1 cellular context compared by ENCODE assay signal in the genomic region with DNA sequence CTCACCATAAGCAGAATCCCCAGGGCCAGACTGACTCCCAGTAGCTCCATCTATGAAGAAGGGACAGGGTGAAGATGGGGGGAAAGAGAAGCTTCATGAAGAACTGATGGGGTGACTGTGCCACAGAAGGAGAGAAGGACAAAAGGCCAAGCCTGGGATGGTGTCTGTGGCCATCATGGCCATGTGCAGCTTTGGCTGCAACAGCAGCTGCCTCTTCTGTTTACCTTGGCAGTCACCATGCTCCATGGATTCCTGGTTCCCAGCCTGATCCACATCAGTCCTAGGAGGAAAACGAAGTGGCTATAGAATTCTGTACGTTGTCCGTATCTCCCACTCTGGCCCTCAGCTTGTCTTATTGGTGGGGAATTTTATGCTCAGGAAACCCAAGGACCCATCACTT.
TF ChIP-seq lines count a peak whose summit lies in the region.

No MANE protein-coding gene starts in this region.

TF ChIP-seq in GM23338, 12 proteins besides CTCF, POLR2A, EP300 and RAD21 (continued from another document):
- TF ChIP-seq, protein P1, sequence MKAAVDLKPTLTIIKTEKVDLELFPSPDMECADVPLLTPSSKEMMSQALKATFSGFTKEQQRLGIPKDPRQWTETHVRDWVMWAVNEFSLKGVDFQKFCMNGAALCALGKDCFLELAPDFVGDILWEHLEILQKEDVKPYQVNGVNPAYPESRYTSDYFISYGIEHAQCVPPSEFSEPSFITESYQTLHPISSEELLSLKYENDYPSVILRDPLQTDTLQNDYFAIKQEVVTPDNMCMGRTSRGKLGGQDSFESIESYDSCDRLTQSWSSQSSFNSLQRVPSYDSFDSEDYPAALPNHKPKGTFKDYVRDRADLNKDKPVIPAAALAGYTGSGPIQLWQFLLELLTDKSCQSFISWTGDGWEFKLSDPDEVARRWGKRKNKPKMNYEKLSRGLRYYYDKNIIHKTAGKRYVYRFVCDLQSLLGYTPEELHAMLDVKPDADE (IDR thresholded peaks at IDR 0.05) = no peak
- TF ChIP-seq CREB1 (CRISPR knock-in tag; IDR thresholded peaks at IDR 0.05; ENCODE audit: low read depth) (no peak), JUNB (IDR thresholded peaks at IDR 0.05; ENCODE audit: unreplicated experiment) (no peak), POLR2AphosphoS5 (IDR thresholded peaks at IDR 0.05; ENCODE audit: low read depth) (no peak), EZH2phosphoT487 (IDR thresholded peaks at IDR 0.05; ENCODE audit: unreplicated experiment) (no peak), NANOG (IDR thresholded peaks at IDR 0.05; ENCODE audit: borderline replicate concordance) (no peak), ZNF331 (CRISPR knock-in tag; IDR thresholded peaks at IDR 0.05; ENCODE audit: low read depth) (no peak), EZH2 (IDR thresholded peaks at IDR 0.05; ENCODE audit: low read depth, unreplicated experiment) (no peak), ZNF114 (CRISPR knock-in tag; IDR thresholded peaks at IDR 0.05) (no peak)
- TF ChIP-seq, protein P2, sequence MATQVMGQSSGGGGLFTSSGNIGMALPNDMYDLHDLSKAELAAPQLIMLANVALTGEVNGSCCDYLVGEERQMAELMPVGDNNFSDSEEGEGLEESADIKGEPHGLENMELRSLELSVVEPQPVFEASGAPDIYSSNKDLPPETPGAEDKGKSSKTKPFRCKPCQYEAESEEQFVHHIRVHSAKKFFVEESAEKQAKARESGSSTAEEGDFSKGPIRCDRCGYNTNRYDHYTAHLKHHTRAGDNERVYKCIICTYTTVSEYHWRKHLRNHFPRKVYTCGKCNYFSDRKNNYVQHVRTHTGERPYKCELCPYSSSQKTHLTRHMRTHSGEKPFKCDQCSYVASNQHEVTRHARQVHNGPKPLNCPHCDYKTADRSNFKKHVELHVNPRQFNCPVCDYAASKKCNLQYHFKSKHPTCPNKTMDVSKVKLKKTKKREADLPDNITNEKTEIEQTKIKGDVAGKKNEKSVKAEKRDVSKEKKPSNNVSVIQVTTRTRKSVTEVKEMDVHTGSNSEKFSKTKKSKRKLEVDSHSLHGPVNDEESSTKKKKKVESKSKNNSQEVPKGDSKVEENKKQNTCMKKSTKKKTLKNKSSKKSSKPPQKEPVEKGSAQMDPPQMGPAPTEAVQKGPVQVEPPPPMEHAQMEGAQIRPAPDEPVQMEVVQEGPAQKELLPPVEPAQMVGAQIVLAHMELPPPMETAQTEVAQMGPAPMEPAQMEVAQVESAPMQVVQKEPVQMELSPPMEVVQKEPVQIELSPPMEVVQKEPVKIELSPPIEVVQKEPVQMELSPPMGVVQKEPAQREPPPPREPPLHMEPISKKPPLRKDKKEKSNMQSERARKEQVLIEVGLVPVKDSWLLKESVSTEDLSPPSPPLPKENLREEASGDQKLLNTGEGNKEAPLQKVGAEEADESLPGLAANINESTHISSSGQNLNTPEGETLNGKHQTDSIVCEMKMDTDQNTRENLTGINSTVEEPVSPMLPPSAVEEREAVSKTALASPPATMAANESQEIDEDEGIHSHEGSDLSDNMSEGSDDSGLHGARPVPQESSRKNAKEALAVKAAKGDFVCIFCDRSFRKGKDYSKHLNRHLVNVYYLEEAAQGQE (IDR thresholded peaks at IDR 0.05; ENCODE audit: unreplicated experiment) = no peak
- TF ChIP-seq, protein P3, sequence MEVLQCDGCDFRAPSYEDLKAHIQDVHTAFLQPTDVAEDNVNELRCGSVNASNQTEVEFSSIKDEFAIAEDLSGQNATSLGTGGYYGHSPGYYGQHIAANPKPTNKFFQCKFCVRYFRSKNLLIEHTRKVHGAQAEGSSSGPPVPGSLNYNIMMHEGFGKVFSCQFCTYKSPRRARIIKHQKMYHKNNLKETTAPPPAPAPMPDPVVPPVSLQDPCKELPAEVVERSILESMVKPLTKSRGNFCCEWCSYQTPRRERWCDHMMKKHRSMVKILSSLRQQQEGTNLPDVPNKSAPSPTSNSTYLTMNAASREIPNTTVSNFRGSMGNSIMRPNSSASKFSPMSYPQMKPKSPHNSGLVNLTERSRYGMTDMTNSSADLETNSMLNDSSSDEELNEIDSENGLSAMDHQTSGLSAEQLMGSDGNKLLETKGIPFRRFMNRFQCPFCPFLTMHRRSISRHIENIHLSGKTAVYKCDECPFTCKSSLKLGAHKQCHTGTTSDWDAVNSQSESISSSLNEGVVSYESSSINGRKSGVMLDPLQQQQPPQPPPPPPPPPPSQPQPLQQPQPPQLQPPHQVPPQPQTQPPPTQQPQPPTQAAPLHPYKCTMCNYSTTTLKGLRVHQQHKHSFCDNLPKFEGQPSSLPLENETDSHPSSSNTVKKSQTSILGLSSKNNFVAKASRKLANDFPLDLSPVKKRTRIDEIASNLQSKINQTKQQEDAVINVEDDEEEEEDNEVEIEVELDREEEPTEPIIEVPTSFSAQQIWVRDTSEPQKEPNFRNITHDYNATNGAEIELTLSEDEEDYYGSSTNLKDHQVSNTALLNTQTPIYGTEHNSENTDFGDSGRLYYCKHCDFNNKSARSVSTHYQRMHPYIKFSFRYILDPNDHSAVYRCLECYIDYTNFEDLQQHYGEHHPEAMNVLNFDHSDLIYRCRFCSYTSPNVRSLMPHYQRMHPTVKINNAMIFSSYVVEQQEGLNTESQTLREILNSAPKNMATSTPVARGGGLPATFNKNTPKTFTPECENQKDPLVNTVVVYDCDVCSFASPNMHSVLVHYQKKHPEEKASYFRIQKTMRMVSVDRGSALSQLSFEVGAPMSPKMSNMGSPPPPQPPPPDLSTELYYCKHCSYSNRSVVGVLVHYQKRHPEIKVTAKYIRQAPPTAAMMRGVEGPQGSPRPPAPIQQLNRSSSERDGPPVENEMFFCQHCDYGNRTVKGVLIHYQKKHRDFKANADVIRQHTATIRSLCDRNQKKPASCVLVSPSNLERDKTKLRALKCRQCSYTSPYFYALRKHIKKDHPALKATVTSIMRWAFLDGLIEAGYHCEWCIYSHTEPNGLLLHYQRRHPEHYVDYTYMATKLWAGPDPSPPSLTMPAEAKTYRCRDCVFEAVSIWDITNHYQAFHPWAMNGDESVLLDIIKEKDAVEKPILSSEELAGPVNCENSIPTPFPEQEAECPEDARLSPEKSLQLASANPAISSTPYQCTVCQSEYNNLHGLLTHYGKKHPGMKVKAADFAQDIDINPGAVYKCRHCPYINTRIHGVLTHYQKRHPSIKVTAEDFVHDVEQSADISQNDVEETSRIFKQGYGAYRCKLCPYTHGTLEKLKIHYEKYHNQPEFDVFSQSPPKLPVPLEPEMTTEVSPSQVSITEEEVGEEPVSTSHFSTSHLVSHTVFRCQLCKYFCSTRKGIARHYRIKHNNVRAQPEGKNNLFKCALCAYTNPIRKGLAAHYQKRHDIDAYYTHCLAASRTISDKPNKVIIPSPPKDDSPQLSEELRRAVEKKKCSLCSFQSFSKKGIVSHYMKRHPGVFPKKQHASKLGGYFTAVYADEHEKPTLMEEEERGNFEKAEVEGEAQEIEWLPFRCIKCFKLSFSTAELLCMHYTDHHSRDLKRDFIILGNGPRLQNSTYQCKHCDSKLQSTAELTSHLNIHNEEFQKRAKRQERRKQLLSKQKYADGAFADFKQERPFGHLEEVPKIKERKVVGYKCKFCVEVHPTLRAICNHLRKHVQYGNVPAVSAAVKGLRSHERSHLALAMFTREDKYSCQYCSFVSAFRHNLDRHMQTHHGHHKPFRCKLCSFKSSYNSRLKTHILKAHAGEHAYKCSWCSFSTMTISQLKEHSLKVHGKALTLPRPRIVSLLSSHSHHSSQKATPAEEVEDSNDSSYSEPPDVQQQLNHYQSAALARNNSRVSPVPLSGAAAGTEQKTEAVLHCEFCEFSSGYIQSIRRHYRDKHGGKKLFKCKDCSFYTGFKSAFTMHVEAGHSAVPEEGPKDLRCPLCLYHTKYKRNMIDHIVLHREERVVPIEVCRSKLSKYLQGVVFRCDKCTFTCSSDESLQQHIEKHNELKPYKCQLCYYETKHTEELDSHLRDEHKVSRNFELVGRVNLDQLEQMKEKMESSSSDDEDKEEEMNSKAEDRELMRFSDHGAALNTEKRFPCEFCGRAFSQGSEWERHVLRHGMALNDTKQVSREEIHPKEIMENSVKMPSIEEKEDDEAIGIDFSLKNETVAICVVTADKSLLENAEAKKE (CRISPR knock-in tag; IDR thresholded peaks at IDR 0.05) = no peak
